In the genomic region with DNA sequence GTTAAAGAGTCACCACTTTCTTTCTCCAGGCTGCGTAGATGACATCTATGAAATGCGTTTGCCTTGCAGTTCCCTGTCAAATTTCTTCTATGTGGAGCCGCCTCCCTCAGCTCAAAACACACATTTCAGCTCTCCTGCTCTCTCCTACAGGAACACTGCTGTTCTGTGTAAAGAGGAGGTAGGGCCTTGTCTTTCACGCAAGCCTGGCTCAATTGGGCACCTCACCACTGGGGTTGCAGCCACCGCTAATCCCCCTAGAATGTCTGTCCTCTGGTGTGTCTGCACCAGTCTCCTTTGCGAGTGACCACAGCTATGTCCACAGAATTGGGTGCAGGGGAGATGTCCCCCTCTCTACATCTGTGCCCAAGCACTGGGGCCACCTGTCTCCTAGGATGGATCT, we compare ENCODE assay signal across 18 cellular contexts. TPM values are rescaled to one million over a fixed set of nuclear protein-coding genes. Genes with fewer than 3 reads are reported as not detected.
DNase-seq lines count a peak whose midpoint lies in the region; ATAC-seq and TF ChIP-seq lines count a peak whose summit lies in the region.
"Had no signal": no experiment of that assay in that cellular context is flagged by ENCODE, and none has a peak within 500 bp of the region (broad histone marks: within the 10 kb centered on the region; RNA-seq: fewer than 3 reads in every experiment).

No MANE protein-coding gene starts in this region.

- no peaks in the 10 kb centered on the region for H3K4me1 Mint-ChIP-seq in neural progenitor cell
- no peaks in the 10 kb centered on the region for H3K4me1 Mint-ChIP-seq in stimulated activated memory B cell treated with anti-CD40 and anti-IgM and Interleukin-4, amounts not matched to agents 10 μg/mL and 1 μg/mL and 100 μg/mL, for 72 hours

- no peaks in the 10 kb centered on the region for H3K79me2 ChIP-seq in neural progenitor cell (ENCODE audit: low read depth)

- H3K4me3 Mint-ChIP-seq in neural progenitor cell = no peak overlapping the region
- H3K4me3 Mint-ChIP-seq in stimulated activated memory B cell treated with anti-CD40 and anti-IgM and Interleukin-4, amounts not matched to agents 10 μg/mL and 1 μg/mL and 100 μg/mL, for 72 hours = no peak overlapping the region
- H3K4me3 Mint-ChIP-seq: CD4-positive, alpha-beta T cell had no signal

- H3K9ac ChIP-seq in neural progenitor cell = no peak overlapping the region

- peak; percentile 18 for DNase-seq in left ventricle myocardium superior
- DNase-seq in heart left ventricle = no peak
- DNase-seq in ecto neural progenitor cell (ENCODE audit: low spot score) = peak; percentile 46
- peak; percentile 32 for DNase-seq in neural progenitor cell (ENCODE audit: low spot score)
- DNase-seq in activated CD4-positive, CD25-positive, alpha-beta regulatory T cell treated with anti-CD3 and anti-CD28 coated beads, Interleukin-2, amount 50 U/mL, for 72 hours = no peak
- DNase-seq: AML-193; Caco-2; CD4-positive, alpha-beta T cell; HCEC 1CT had no signal

- no peaks in the 10 kb centered on the region for H3K36me3 ChIP-seq in heart left ventricle
- H3K36me3 ChIP-seq in neural progenitor cell = no peaks in the 10 kb centered on the region

- H3K4me3 ChIP-seq in heart left ventricle (no peak overlapping the region), neural progenitor cell (no peak overlapping the region)
- H3K4me3 ChIP-seq: A549 had no signal

- TF ChIP-seq CTCF in heart left ventricle (IDR thresholded peaks at IDR 0.05) (no peak), neural progenitor cell (IDR thresholded peaks at IDR 0.05) (no peak)

- no peak for TF ChIP-seq POLR2A in heart left ventricle (IDR thresholded peaks at IDR 0.05)

- no peaks in the 10 kb centered on the region for H3K36me3 Mint-ChIP-seq in neural progenitor cell
- no peaks in the 10 kb centered on the region for H3K36me3 Mint-ChIP-seq in stimulated activated memory B cell treated with anti-CD40 and anti-IgM and Interleukin-4, amounts not matched to agents 10 μg/mL and 1 μg/mL and 100 μg/mL, for 72 hours

- H3K27me3 Mint-ChIP-seq in neural progenitor cell (ENCODE audit: insufficient read depth, low read depth) = no peaks in the 10 kb centered on the region
- no peaks in the 10 kb centered on the region for H3K27me3 Mint-ChIP-seq in stimulated activated memory B cell treated with anti-CD40 and anti-IgM and Interleukin-4, amounts not matched to agents 10 μg/mL and 1 μg/mL and 100 μg/mL, for 72 hours
- H3K27me3 Mint-ChIP-seq: CD4-positive, alpha-beta T cell had no signal

- H3K4me1 ChIP-seq in heart left ventricle = no peaks in the 10 kb centered on the region
- no peaks in the 10 kb centered on the region for H3K4me1 ChIP-seq in neural progenitor cell
- H3K4me1 ChIP-seq: A549, Caco-2 had no signal

- WGBS in heart left ventricle, 4 donors = 80 to 91% (median 89%) methylated on average over 6 of the region's 6 CpGs

- intact Hi-C loops in left ventricle myocardium superior (cut with micrococcal nuclease) = no loop called here
- intact Hi-C loops in heart left ventricle (cut with DNase I) = no loop called here

- no peaks in the 10 kb centered on the region for H4K20me1 ChIP-seq in neural progenitor cell (ENCODE audit: low read depth)

- no peak overlapping the region for H3K27ac Mint-ChIP-seq in neural progenitor cell
- H3K27ac Mint-ChIP-seq in stimulated activated memory B cell treated with anti-CD40 and anti-IgM and Interleukin-4, amounts not matched to agents 10 μg/mL and 1 μg/mL and 100 μg/mL, for 72 hours = no peak overlapping the region
- H3K27ac Mint-ChIP-seq: CD4-positive, alpha-beta T cell had no signal

- no peaks in the 10 kb centered on the region for H3F3A ChIP-seq in neural progenitor cell (ENCODE audit: low read depth)

- H3K4me2 ChIP-seq in neural progenitor cell = no peak overlapping the region
- H3K4me2 ChIP-seq: A549 had no signal

- no peaks in the 10 kb centered on the region for H3K9me3 Mint-ChIP-seq in neural progenitor cell
- H3K9me3 Mint-ChIP-seq in stimulated activated memory B cell treated with anti-CD40 and anti-IgM and Interleukin-4, amounts not matched to agents 10 μg/mL and 1 μg/mL and 100 μg/mL, for 72 hours = peaks cover 8% of the 10 kb centered on the region
- H3K9me3 Mint-ChIP-seq: CD4-positive, alpha-beta T cell had no signal

- peak overlapping the region; percentile 61 for H2AFZ ChIP-seq in neural progenitor cell (replicated peaks)

- H3K27ac ChIP-seq in heart left ventricle = no peak overlapping the region
- H3K27ac ChIP-seq in neural progenitor cell = no peak overlapping the region
- H3K27ac ChIP-seq: 22Rv1, A549, C4-2B, HL-60 had no signal

- H3K27me3 ChIP-seq in heart left ventricle (no peaks in the 10 kb centered on the region), neural progenitor cell (no peaks in the 10 kb centered on the region)

- H3K9me3 ChIP-seq in heart left ventricle = no peaks in the 10 kb centered on the region
- no peaks in the 10 kb centered on the region for H3K9me3 ChIP-seq in neural progenitor cell (ENCODE audit: low read depth)
- H3K9me3 ChIP-seq: A549, Caco-2 had no signal

- no peak for ATAC-seq in left ventricle myocardium superior
- ATAC-seq in heart left ventricle = no peak
- ATAC-seq in stimulated activated memory B cell treated with anti-CD40 and anti-IgM and Interleukin-4, amounts not matched to agents 10 μg/mL and 1 μg/mL and 100 μg/mL, for 72 hours = peak; percentile 36
- ATAC-seq in GM18519 (IDR thresholded peaks at IDR 0.05; ENCODE audit: low FRiP score, unreplicated experiment) = no peak
- ATAC-seq in GM21390 (IDR thresholded peaks at IDR 0.05; ENCODE audit: unreplicated experiment) = no peak
- ATAC-seq: A549 had no signal

RNA-seq across cellular contexts. Expression of gene CFHR4, which starts 31.8 kb away (rescaled TPM):
- total RNA-seq in left ventricle myocardium superior = not detected
- total RNA-seq in heart left ventricle = not detected
- not detected for polyA plus RNA-seq in heart left ventricle
- not detected in 2 replicates for total RNA-seq in neural progenitor cell (ENCODE audit: low replicate concordance)
- total RNA-seq: Caco-2; CD4-positive, alpha-beta T cell; HT1080 had no signal
- polyA plus RNA-seq: A549, BJ had no signal

RNA-seq across cellular contexts. Expression of gene CFHR1, which starts 36.5 kb away (rescaled TPM):
- total RNA-seq in left ventricle myocardium superior = not detected
- under 1 TPM in 1 of 9 donors, not detected in 8; 0.29 TPM for total RNA-seq in heart left ventricle
- not detected for polyA plus RNA-seq in heart left ventricle
- not detected in 2 replicates for total RNA-seq in neural progenitor cell (ENCODE audit: low replicate concordance)
- total RNA-seq: Caco-2; CD4-positive, alpha-beta T cell; HT1080 had no signal

Comparison
In these comparisons a context has a peak if more than half of its experiments do, and no peak if none do; other contexts are left out.
1. DNase-seq: peak in left ventricle myocardium superior (single experiment), ecto neural progenitor cell (single experiment) and neural progenitor cell (single experiment); none in heart left ventricle (0 of 5) and activated CD4-positive, CD25-positive, alpha-beta regulatory T cell treated with anti-CD3 and anti-CD28 coated beads, Interleukin-2, amount 50 U/mL, for 72 hours (single experiment).